34 cellular contexts compared by ENCODE assay signal in genomic region chr6:30418448-30418847, GRCh38.
"Had no signal": no experiment of that assay in that cellular context is flagged by ENCODE, and none has a peak within 500 bp of the region (broad histone marks: within the 10 kb centered on the region; RNA-seq: fewer than 3 reads in every experiment).

No MANE protein-coding gene starts in this region.

- H3K27ac ChIP-seq: adrenal gland, ascending aorta, cardiac muscle cell, VCaP had no signal

- H3K4me1 Mint-ChIP-seq: activated B cell treated with CpG ODN at 0.5 μM for 24 hours; activated CD4-positive, alpha-beta T cell treated with anti-CD3 and anti-CD28 coated beads, Interleukin-2, amount 10 ng/mL, durations not matched to agents 24 days and 14 days; activated CD8-positive, alpha-beta memory T cell treated with anti-CD3 and anti-CD28 coated beads, Interleukin-2, amount 10 ng/mL, durations not matched to agents 7 days and 5 days; brain had no signal

- H3K4me3 ChIP-seq: adrenal gland, ascending aorta, cardiac muscle cell had no signal

- H3K9me3 ChIP-seq: adrenal gland, ascending aorta had no signal

- H3K4me1 ChIP-seq: adrenal gland, ascending aorta had no signal

- H3K36me3 ChIP-seq: adrenal gland, ascending aorta, cardiac muscle cell had no signal

- H3K4me3 Mint-ChIP-seq: activated B cell treated with CpG ODN at 0.5 μM for 24 hours; activated CD4-positive, alpha-beta memory T cell treated with anti-CD3 and anti-CD28 coated beads, Interleukin-2, amount 10 ng/mL, durations not matched to agents 7 days and 5 days; activated CD4-positive, alpha-beta T cell treated with anti-CD3 and anti-CD28 coated beads, Interleukin-2, amount 10 ng/mL, durations not matched to agents 24 days and 14 days; activated CD8-positive, alpha-beta memory T cell treated with anti-CD3 and anti-CD28 coated beads, Interleukin-2, amount 10 ng/mL, durations not matched to agents 7 days and 5 days; activated CD8-positive, alpha-beta T cell treated with anti-CD3 and anti-CD28 coated beads, Interleukin-2, amount 10 ng/mL, durations not matched to agents 7 days and 5 days; activated naive CD8-positive, alpha-beta T cell treated with anti-CD3 and anti-CD28 coated beads, Interleukin-2, amount 10 ng/mL, durations not matched to agents 7 days and 5 days; activated T-cell treated with anti-CD3 and anti-CD28 coated beads, Interleukin-2, amount 50 U/mL, for 24 hours; brain; central memory CD8-positive, alpha-beta T cell; T-helper 1 cell treated with Interleukin-12 subunit alpha and Interleukin-12 subunit beta and Interleukin-4 antibody, amounts not matched to agents 30 μg/mL and 1 μg/mL, for 36 hours; T-helper 2 cell treated with Interferon-gamma antibody and Interleukin-4, amounts not matched to agents 5 μg/mL and 100 μg/mL, for 36 hours had no signal

- H3K27me3 ChIP-seq: ascending aorta had no signal

- H3K36me3 Mint-ChIP-seq: activated CD8-positive, alpha-beta memory T cell treated with anti-CD3 and anti-CD28 coated beads, Interleukin-2, amount 10 ng/mL, durations not matched to agents 7 days and 5 days; activated naive CD4-positive, alpha-beta T cell treated with anti-CD3 and anti-CD28 coated beads, Interleukin-2, amount 50 U/mL, for 72 hours; activated naive CD8-positive, alpha-beta T cell treated with anti-CD3 and anti-CD28 coated beads, Interleukin-2, amount 10 ng/mL, durations not matched to agents 7 days and 5 days; brain had no signal

- DNase-seq: activated B cell treated with CpG ODN at 0.5 μM for 24 hours; activated CD4-positive, alpha-beta memory T cell treated with anti-CD3 and anti-CD28 coated beads, Interleukin-2, amount 10 ng/mL, durations not matched to agents 7 days and 5 days; activated CD4-positive, alpha-beta T cell treated with anti-CD3 and anti-CD28 coated beads for 4 hours; activated CD4-positive, alpha-beta T cell treated with anti-CD3 and anti-CD28 coated beads, Interleukin-2, amount 10 ng/mL, durations not matched to agents 24 days and 14 days; activated CD4-positive, alpha-beta T cell treated with anti-CD3 and anti-CD28 coated beads, Interleukin-2, amount 50 U/mL, for 48 hours; activated CD4-positive, CD25-positive, alpha-beta regulatory T cell treated with anti-CD3 and anti-CD28 coated beads, Interleukin-2, amount 50 U/mL, for 72 hours; activated CD8-positive, alpha-beta memory T cell treated with anti-CD3 and anti-CD28 coated beads for 24 hours; activated CD8-positive, alpha-beta memory T cell treated with anti-CD3 and anti-CD28 coated beads, Interleukin-2, amount 10 ng/mL, durations not matched to agents 7 days and 5 days; activated CD8-positive, alpha-beta memory T cell treated with anti-CD3 and anti-CD28 coated beads, Interleukin-2, amount 50 U/mL, for 48 hours; activated CD8-positive, alpha-beta T cell treated with anti-CD3 and anti-CD28 coated beads, Interleukin-2, amount 10 ng/mL, durations not matched to agents 7 days and 5 days; activated effector memory CD4-positive, alpha-beta T cell treated with Interleukin-2 at 50 U/mL for 16 hours; activated gamma-delta T cell; activated naive CD4-positive, alpha-beta T cell treated with anti-CD3 and anti-CD28 coated beads, Interleukin-2, amount 50 U/mL, for 16 hours; activated naive CD4-positive, alpha-beta T cell treated with Interleukin-2 at 50 U/mL for 16 hours; activated naive CD8-positive, alpha-beta T cell treated with anti-CD3 and anti-CD28 coated beads, Interleukin-2, amount 10 ng/mL, durations not matched to agents 7 days and 5 days; activated T-cell treated with anti-CD3 and anti-CD28 coated beads, Interleukin-2, amount 50 U/mL, for 24 hours; activated T-cell treated with anti-CD3 and anti-CD28 coated beads, Interleukin-2, amount 50 U/mL, for 48 hours; adrenal gland; amniotic stem cell; caudate nucleus; cerebellar nuclear complex; SW 1271; T-helper 1 cell; T-helper 2 cell; T-helper 9 cell had no signal

- H3K27ac Mint-ChIP-seq: activated B cell treated with CpG ODN at 0.5 μM for 24 hours; activated CD4-positive, alpha-beta memory T cell treated with anti-CD3 and anti-CD28 coated beads, Interleukin-2, amount 10 ng/mL, durations not matched to agents 7 days and 5 days; activated CD4-positive, alpha-beta T cell treated with anti-CD3 and anti-CD28 coated beads, Interleukin-2, amount 10 ng/mL, durations not matched to agents 24 days and 14 days; activated CD8-positive, alpha-beta memory T cell treated with anti-CD3 and anti-CD28 coated beads, Interleukin-2, amount 10 ng/mL, durations not matched to agents 7 days and 5 days; activated CD8-positive, alpha-beta T cell treated with anti-CD3 and anti-CD28 coated beads, Interleukin-2, amount 10 ng/mL, durations not matched to agents 7 days and 5 days; activated naive CD4-positive, alpha-beta T cell treated with anti-CD3 and anti-CD28 coated beads, Interleukin-2, amount 50 U/mL, for 72 hours; activated naive CD8-positive, alpha-beta T cell treated with anti-CD3 and anti-CD28 coated beads, Interleukin-2, amount 10 ng/mL, durations not matched to agents 7 days and 5 days; activated T-cell treated with anti-CD3 and anti-CD28 coated beads, Interleukin-2, amount 50 U/mL, for 24 hours; activated T-helper 2 cell treated with anti-CD3 and anti-CD28 coated beads, Interferon-gamma antibody, Interleukin-2, Interleukin-4, amounts not matched to agents 10 μg/mL and 5 μg/mL and 100 μg/mL, durations not matched to agents 14 hours and 24 hours and 36 hours; brain; T-helper 1 cell treated with Interleukin-12 subunit alpha and Interleukin-12 subunit beta and Interleukin-4 antibody, amounts not matched to agents 30 μg/mL and 1 μg/mL, for 36 hours; T-helper 2 cell treated with Interferon-gamma antibody and Interleukin-4, amounts not matched to agents 5 μg/mL and 100 μg/mL, for 36 hours had no signal

- H3K9me3 Mint-ChIP-seq: activated B cell treated with CpG ODN at 0.5 μM for 24 hours; activated CD4-positive, alpha-beta memory T cell treated with anti-CD3 and anti-CD28 coated beads, Interleukin-2, amount 10 ng/mL, durations not matched to agents 7 days and 5 days; activated CD4-positive, alpha-beta T cell treated with anti-CD3 and anti-CD28 coated beads, Interleukin-2, amount 10 ng/mL, durations not matched to agents 24 days and 14 days; activated naive CD4-positive, alpha-beta T cell treated with anti-CD3 and anti-CD28 coated beads, Interleukin-2, amount 50 U/mL, for 72 hours; activated naive CD8-positive, alpha-beta T cell treated with anti-CD3 and anti-CD28 coated beads, Interleukin-2, amount 10 ng/mL, durations not matched to agents 7 days and 5 days; activated T-cell treated with anti-CD3 and anti-CD28 coated beads, Interleukin-2, amount 50 U/mL, for 24 hours; activated T-helper 2 cell treated with anti-CD3 and anti-CD28 coated beads, Interferon-gamma antibody, Interleukin-2, Interleukin-4, amounts not matched to agents 10 μg/mL and 5 μg/mL and 100 μg/mL, durations not matched to agents 14 hours and 24 hours and 36 hours; central memory CD8-positive, alpha-beta T cell; T-helper 1 cell treated with Interleukin-12 subunit alpha and Interleukin-12 subunit beta and Interleukin-4 antibody, amounts not matched to agents 30 μg/mL and 1 μg/mL, for 36 hours; T-helper 2 cell treated with Interferon-gamma antibody and Interleukin-4, amounts not matched to agents 5 μg/mL and 100 μg/mL, for 36 hours had no signal

- ATAC-seq: activated CD8-positive, alpha-beta memory T cell treated with anti-CD3 and anti-CD28 coated beads, Interleukin-2, amount 10 ng/mL, durations not matched to agents 7 days and 5 days; activated CD8-positive, alpha-beta T cell treated with anti-CD3 and anti-CD28 coated beads, Interleukin-2, amount 10 ng/mL, durations not matched to agents 7 days and 5 days; activated naive CD4-positive, alpha-beta T cell treated with anti-CD3 and anti-CD28 coated beads, Interleukin-2, amount 50 U/mL, for 72 hours had no signal
